ENCODE assay signal across 9 cellular contexts in genomic region chr19:40392894-40393517, GRCh38. TPM values are rescaled to one million over a fixed set of nuclear protein-coding genes. Genes with fewer than 3 reads are reported as not detected.
DNase-seq lines count a peak whose midpoint lies in the region; ATAC-seq and TF ChIP-seq lines count a peak whose summit lies in the region.
"Had no signal": no experiment of that assay in that cellular context is flagged by ENCODE, and none has a peak within 500 bp of the region (broad histone marks: within the 10 kb centered on the region; RNA-seq: fewer than 3 reads in every experiment).

No MANE protein-coding gene starts in this region.

- ATAC-seq in HG03520 (IDR thresholded peaks at IDR 0.05; ENCODE audit: unreplicated experiment): no peak
- ATAC-seq: activated CD4-positive, alpha-beta T cell treated with anti-CD3 and anti-CD28 coated beads for 36 hours had no signal

- no peak overlapping the region for H3K4me2 ChIP-seq in osteoblast (ENCODE audit: insufficient read depth, low read length)

- in situ Hi-C loops in astrocyte of the spinal cord (cut with HindIII; ENCODE audit: low sequenced_read_pairs): no loop called here

- H3K4me3 ChIP-seq in H7 (ENCODE audit: insufficient read depth, low read depth, low read length): no peak overlapping the region
- H3K4me3 ChIP-seq in astrocyte of the spinal cord (ENCODE audit: low read depth, low read length): no peak overlapping the region
- H3K4me3 ChIP-seq in osteoblast (ENCODE audit: insufficient read depth, low read length): no peak overlapping the region

- no peak overlapping the region for H2AFZ ChIP-seq in osteoblast (ENCODE audit: low read length)

- DNase-seq in H7 (peak; percentile 72), astrocyte of the spinal cord (ENCODE audit: low read depth, low spot score) (no peak), osteoblast (ENCODE audit: insufficient read length, low spot score, missing footprints) (peak; percentile 88), retina (no peak)
- no peak for DNase-seq in stimulated activated CD4-positive, alpha-beta T cell treated with anti-CD3 and anti-CD28 coated beads, Interleukin-2, amount 100 ng/mL, for 48 hours
- DNase-seq: activated CD4-positive, alpha-beta T cell treated with anti-CD3 and anti-CD28 coated beads for 36 hours; midbrain; NCI-H2081 had no signal

- H3K9me3 ChIP-seq in osteoblast (ENCODE audit: low read depth, low read length): no peaks in the 10 kb centered on the region

- H3K27me3 ChIP-seq in H7 (ENCODE audit: control insufficient read depth, insufficient read depth, low read length) (peaks cover 4% of the 10 kb centered on the region), osteoblast (ENCODE audit: insufficient read depth, low read length) (no peaks in the 10 kb centered on the region)

- no peaks in the 10 kb centered on the region for H3K4me1 ChIP-seq in osteoblast (ENCODE audit: insufficient read depth, low read length)

- no peaks in the 10 kb centered on the region for H4K20me1 ChIP-seq in osteoblast (ENCODE audit: insufficient read depth, low read length)

- TF ChIP-seq CTCF in astrocyte of the spinal cord (IDR thresholded peaks at IDR 0.05; ENCODE audit: low read depth, low read length): peak; percentile 31
- TF ChIP-seq CTCF in osteoblast (IDR thresholded peaks at IDR 0.05; ENCODE audit: extremely low read depth, low read depth, low read length): peak; percentile 34

- H3K27ac ChIP-seq in osteoblast (ENCODE audit: low read depth, low read length): no peak overlapping the region

- no peaks in the 10 kb centered on the region for H3K36me3 ChIP-seq in H7 (replicated peaks; ENCODE audit: control insufficient read depth, insufficient read depth, low read length)
- no peaks in the 10 kb centered on the region for H3K36me3 ChIP-seq in osteoblast (ENCODE audit: insufficient read depth, low read length)

- H3K79me2 ChIP-seq in osteoblast (ENCODE audit: insufficient read depth, low read length): no peaks in the 10 kb centered on the region

RNA-seq across cellular contexts. Expression of gene HIPK4, which starts 3.0 kb away (rescaled TPM):
- 0.15 and 0.24 TPM in 2 replicates for total RNA-seq in H7 (2014; rRNA removed; shearing (Covaris generic))
- total RNA-seq in osteoblast: 0.29 and 0.36 TPM in 2 replicates

RNA-seq across cellular contexts. Expression of gene PRX, which starts 20.2 kb away (rescaled TPM):
- total RNA-seq in H7 (2014; rRNA removed; shearing (Covaris generic)): 5.0 and 10.7 TPM in 2 replicates
- total RNA-seq in osteoblast: 2.7 and 3.3 TPM in 2 replicates

RNA-seq across cellular contexts. Expression of gene SERTAD1, which starts 32.8 kb away (rescaled TPM):
- 3.7 and 4.4 TPM in 2 replicates for total RNA-seq in H7 (2014; rRNA removed; shearing (Covaris generic))
- total RNA-seq in osteoblast: 15.2 and 15.3 TPM in 2 replicates

RNA-seq across cellular contexts. Expression of gene PLD3, which starts 44.5 kb away (rescaled TPM):
- total RNA-seq in H7 (2014; rRNA removed; shearing (Covaris generic)): 332 and 352 TPM in 2 replicates
- total RNA-seq in osteoblast: 136 and 239 TPM in 2 replicates

RNA-seq across cellular contexts. Expression of gene C19orf47, which starts 44.8 kb away (rescaled TPM):
- 8.2 and 11.8 TPM in 2 replicates for total RNA-seq in H7 (2014; rRNA removed; shearing (Covaris generic))
- 3.6 and 7.7 TPM in 2 replicates for total RNA-seq in osteoblast

Comparison
In these comparisons a context has a peak if more than half of its experiments do, and no peak if none do; other contexts are left out.
1. DNase-seq: peak in H7 (single experiment) and osteoblast (single experiment); none in astrocyte of the spinal cord (single experiment), retina (single experiment) and stimulated activated CD4-positive, alpha-beta T cell treated with anti-CD3 and anti-CD28 coated beads, Interleukin-2, amount 100 ng/mL, for 48 hours (0 of 2).